In the genomic region with DNA sequence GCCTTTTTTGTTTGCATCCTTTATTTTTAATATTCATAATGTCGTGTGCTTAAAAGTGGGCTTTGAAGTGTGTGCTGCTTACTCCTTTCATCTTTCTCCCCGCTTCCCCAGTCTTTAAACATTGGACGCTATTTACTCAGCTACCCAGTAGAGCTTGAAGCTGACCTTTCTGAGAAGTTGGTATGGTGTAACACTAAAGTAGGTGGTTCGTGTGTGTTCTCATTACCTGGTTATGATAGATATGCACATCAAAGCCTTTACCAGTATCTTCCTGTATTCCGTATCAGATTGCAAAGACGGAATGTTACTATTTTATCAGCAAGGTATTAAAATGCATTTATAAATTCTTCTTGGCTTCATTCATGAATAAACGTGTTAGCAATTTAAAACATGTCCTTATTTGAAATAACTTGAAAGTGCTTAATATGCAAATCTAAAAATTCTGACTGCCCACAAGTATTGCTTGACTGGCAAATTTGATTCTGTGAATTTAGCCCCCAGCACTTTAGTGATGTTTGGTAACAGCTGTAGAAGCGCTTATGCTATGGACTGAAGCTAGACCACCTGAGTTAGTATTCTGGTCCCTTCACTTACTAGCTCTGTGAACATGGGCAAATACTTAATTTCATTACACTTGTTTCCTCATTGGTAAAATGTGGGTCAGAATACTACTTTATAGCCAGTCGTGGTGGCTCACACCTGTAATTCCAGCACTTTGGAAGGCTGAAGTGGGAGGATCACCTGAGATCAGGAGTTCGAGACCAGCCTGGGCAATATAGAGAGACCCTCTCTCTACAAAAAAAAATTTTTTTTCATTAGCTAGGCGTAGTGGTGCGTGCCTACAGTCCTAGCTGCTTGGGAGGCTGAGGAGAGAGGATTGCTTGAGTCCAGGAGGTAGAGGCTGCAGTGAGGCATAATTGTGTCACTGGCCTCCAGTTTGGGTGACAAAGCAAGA, we compare ENCODE assay signal across 7 cellular contexts. TPM values are rescaled to one million over a fixed set of nuclear protein-coding genes. Genes with fewer than 3 reads are reported as not detected.
DNase-seq lines count a peak whose midpoint lies in the region; ATAC-seq and TF ChIP-seq lines count a peak whose summit lies in the region.

No MANE protein-coding gene starts in this region.

- peak overlapping the region; percentile 88 for H3K4me2 ChIP-seq in smooth muscle cell

- peak overlapping the region; percentile 87 for H3K9ac ChIP-seq in smooth muscle cell (ENCODE audit: low read depth)

- no peak for DNase-seq in HAP-1 (ENCODE audit: low spot score in 2 of 2)
- DNase-seq in T-cell, result no peak
- DNase-seq in glutamatergic neuron, result no peak
- no peak for DNase-seq in smooth muscle cell (lab: John Stamatoyannopoulos, UW; ENCODE audit: unreplicated experiment)
- DNase-seq in C1 segment of cervical spinal cord (lab: John Stamatoyannopoulos, UW), result no peak
- DNase-seq in activated CD4-positive, alpha-beta T cell treated with anti-CD3 and anti-CD28 coated beads, Interleukin-2, amount 50 U/mL, for 1 hour, result no peak

- in situ Hi-C loops in HAP-1 (cut with MboI; ENCODE audit: low sequenced_read_pairs), result no loop called here

- H4K20me1 ChIP-seq in smooth muscle cell (ENCODE audit: low read depth), result peaks cover 35% of the 10 kb centered on the region

- TF ChIP-seq CTCF in glutamatergic neuron (IDR thresholded peaks at IDR 0.05; ENCODE audit: partially characterized antibody, unreplicated experiment), result no peak
- TF ChIP-seq CTCF in smooth muscle cell (IDR thresholded peaks at IDR 0.05; ENCODE audit: borderline replicate concordance, insufficient read depth, poor library complexity, severe bottlenecking), result no peak

- no peak for ATAC-seq in T-cell (replicated peaks in 1 of 4)
- ATAC-seq in GM21528 (IDR thresholded peaks at IDR 0.05; ENCODE audit: low FRiP score, unreplicated experiment), result no peak

- H3K27me3 ChIP-seq in HAP-1 (ENCODE audit: low read depth) (no peaks in the 10 kb centered on the region), smooth muscle cell (ENCODE audit: low read depth) (no peaks in the 10 kb centered on the region)

- H3K4me1 ChIP-seq in HAP-1 (peaks cover 38% of the 10 kb centered on the region), smooth muscle cell (ENCODE audit: low read depth) (peaks cover 15% of the 10 kb centered on the region)

- peak overlapping the region; percentile 83 for H3K27ac ChIP-seq in smooth muscle cell (ENCODE audit: low read depth)

- CTCF ChIA-PET in T-cell (lab: Charles Lee), result interaction anchor here (0.8 to 1.6 kb wide), 3 partner anchors 23 to 408 kb away, joined by 4 read pairs; no protein-coding TSS in a partner anchor

- H3K4me1 Mint-ChIP-seq in T-cell (peaks cover 35 to 56% (median 43%) of the 10 kb centered on the region in 3 donors), glutamatergic neuron (ENCODE audit: low read depth, unreplicated experiment) (peaks cover 8% of the 10 kb centered on the region)

- no peaks in the 10 kb centered on the region for H3K9me3 ChIP-seq in HAP-1
- no peaks in the 10 kb centered on the region for H3K9me3 ChIP-seq in smooth muscle cell (replicated peaks; ENCODE audit: low read depth)

- peak overlapping the region; percentile 84 to 93 for H3K27ac Mint-ChIP-seq in T-cell
- H3K27ac Mint-ChIP-seq in glutamatergic neuron (ENCODE audit: unreplicated experiment), result peak overlapping the region; percentile 96

- no peaks in the 10 kb centered on the region for H3K27me3 Mint-ChIP-seq in T-cell
- H3K27me3 Mint-ChIP-seq in glutamatergic neuron (ENCODE audit: unreplicated experiment), result peaks cover 2% of the 10 kb centered on the region

- WGBS in smooth muscle cell (ENCODE audit: low lambda C conversion rate), result 58% methylated on average over 12 of the region's 12 CpGs

- peaks cover 14% of the 10 kb centered on the region for H3F3A ChIP-seq in smooth muscle cell (ENCODE audit: low read depth)

- H3K36me3 ChIP-seq in HAP-1 (replicated peaks), result peaks cover under 1% of the 10 kb centered on the region; the same call in 1 of the 2 replicates
- H3K36me3 ChIP-seq in smooth muscle cell (ENCODE audit: low read depth), result no peaks in the 10 kb centered on the region

- POLR2A ChIA-PET in T-cell (lab: Charles Lee), result interaction anchor here (0.5 to 0.9 kb wide), 5 partner anchors 22 to 1464 kb away, joined by 3 to 6 read pairs (median 4); no protein-coding TSS in a partner anchor

- H3K4me3 Mint-ChIP-seq in T-cell (peak overlapping the region; percentile 91 to 96 (median 94)), glutamatergic neuron (ENCODE audit: unreplicated experiment) (peak overlapping the region; percentile 97)

- peaks cover 20% of the 10 kb centered on the region for H3K36me3 Mint-ChIP-seq in T-cell
- no peaks in the 10 kb centered on the region for H3K36me3 Mint-ChIP-seq in glutamatergic neuron (ENCODE audit: unreplicated experiment)

- H3K9me3 Mint-ChIP-seq in T-cell (no peaks in the 10 kb centered on the region), glutamatergic neuron (ENCODE audit: unreplicated experiment) (peaks cover 4% of the 10 kb centered on the region)

- no peak overlapping the region for H2AFZ ChIP-seq in smooth muscle cell (ENCODE audit: low read depth)

- H3K4me3 ChIP-seq in HAP-1 (peak overlapping the region; percentile 57), smooth muscle cell (peak overlapping the region; percentile 73)

- peaks cover 33% of the 10 kb centered on the region for H3K79me2 ChIP-seq in smooth muscle cell (ENCODE audit: low read depth)

RNA-seq across cellular contexts. Expression of gene RRAGA, which starts 1.7 kb away (rescaled TPM):
- total RNA-seq in T-cell (10 to 100 TPM; 25.0 to 55.3 (median 42.0) TPM), glutamatergic neuron (ENCODE audit: unreplicated experiment) (71.8 TPM), smooth muscle cell (93.1 and 101 TPM in 2 replicates)
- polyA plus RNA-seq in smooth muscle cell, result 136 and 139 TPM in 2 replicates

RNA-seq across cellular contexts. Expression of gene SAXO1, which starts 17.9 kb away (rescaled TPM):
- total RNA-seq in T-cell (under 1 TPM in 4 of 5 donors, not detected in 1; 0.19 to 0.79 (median 0.41) TPM), glutamatergic neuron (ENCODE audit: unreplicated experiment) (0.37 TPM), smooth muscle cell (not detected in 2 replicates)
- polyA plus RNA-seq in smooth muscle cell, result 0.08 TPM in 1 of 2 replicates, not detected in the other

RNA-seq across cellular contexts. Expression of gene HAUS6, which starts 51.8 kb away (rescaled TPM):
- total RNA-seq in T-cell, result 10 to 100 TPM in 4 of 5 donors, 1 to 10 TPM in 1; 8.7 to 17.0 (median 15.1) TPM
- total RNA-seq in glutamatergic neuron (ENCODE audit: unreplicated experiment), result 18.3 TPM
- 12.5 and 13.1 TPM in 2 replicates for total RNA-seq in smooth muscle cell
- 3.8 and 4.3 TPM in 2 replicates for polyA plus RNA-seq in smooth muscle cell
